ENCODE assay signal across 8 cellular contexts in genomic region chr1:923131-923990, GRCh38. TPM values are rescaled to one million over a fixed set of nuclear protein-coding genes. Genes with fewer than 3 reads are reported as not detected.
DNase-seq lines count a peak whose midpoint lies in the region; ATAC-seq lines count a peak whose summit lies in the region.

A gene with protein sequence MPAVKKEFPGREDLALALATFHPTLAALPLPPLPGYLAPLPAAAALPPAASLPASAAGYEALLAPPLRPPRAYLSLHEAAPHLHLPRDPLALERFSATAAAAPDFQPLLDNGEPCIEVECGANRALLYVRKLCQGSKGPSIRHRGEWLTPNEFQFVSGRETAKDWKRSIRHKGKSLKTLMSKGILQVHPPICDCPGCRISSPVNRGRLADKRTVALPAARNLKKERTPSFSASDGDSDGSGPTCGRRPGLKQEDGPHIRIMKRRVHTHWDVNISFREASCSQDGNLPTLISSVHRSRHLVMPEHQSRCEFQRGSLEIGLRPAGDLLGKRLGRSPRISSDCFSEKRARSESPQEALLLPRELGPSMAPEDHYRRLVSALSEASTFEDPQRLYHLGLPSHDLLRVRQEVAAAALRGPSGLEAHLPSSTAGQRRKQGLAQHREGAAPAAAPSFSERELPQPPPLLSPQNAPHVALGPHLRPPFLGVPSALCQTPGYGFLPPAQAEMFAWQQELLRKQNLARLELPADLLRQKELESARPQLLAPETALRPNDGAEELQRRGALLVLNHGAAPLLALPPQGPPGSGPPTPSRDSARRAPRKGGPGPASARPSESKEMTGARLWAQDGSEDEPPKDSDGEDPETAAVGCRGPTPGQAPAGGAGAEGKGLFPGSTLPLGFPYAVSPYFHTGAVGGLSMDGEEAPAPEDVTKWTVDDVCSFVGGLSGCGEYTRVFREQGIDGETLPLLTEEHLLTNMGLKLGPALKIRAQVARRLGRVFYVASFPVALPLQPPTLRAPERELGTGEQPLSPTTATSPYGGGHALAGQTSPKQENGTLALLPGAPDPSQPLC (plus strand): TSS chr1:923923. CDS start chr1:924432, 509 bp downstream.

- peaks cover 24% of the 10 kb centered on the region; the same call in 1 of the 2 replicates for H4K20me1 ChIP-seq in Karpas-422 (ENCODE audit: insufficient read depth, low read depth, low read length)

- CTCF ChIA-PET in CD4-positive, alpha-beta memory T cell (lab: Charles Lee; ENCODE audit: partially characterized antibody): no interaction called here
- CTCF ChIA-PET in T-cell (lab: Charles Lee): no interaction called here

- no peak within 1 kb of the TSS for H3K27ac ChIP-seq in CD4-positive, alpha-beta memory T cell (ENCODE audit: low read depth, low read length)
- no peak within 1 kb of the TSS for H3K27ac ChIP-seq in Karpas-422 (ENCODE audit: low read length)

- POLR2A ChIA-PET in CD4-positive, alpha-beta memory T cell (lab: Charles Lee; ENCODE audit: partially characterized antibody): no interaction called here
- POLR2A ChIA-PET in T-cell (lab: Charles Lee): no interaction called here

- H3K9me3 ChIP-seq in CD4-positive, alpha-beta memory T cell (ENCODE audit: control insufficient read depth in 1 of 2, low read length in 2 of 2): no peaks in the 10 kb centered on the region
- H3K9me3 ChIP-seq in Karpas-422 (ENCODE audit: low read length): no peaks in the 10 kb centered on the region

- peak within 1 kb of the TSS in 5 of 7 donors; percentile 19 to 77 (median 75) for H3K27ac Mint-ChIP-seq in CD4-positive, alpha-beta memory T cell
- no peak within 1 kb of the TSS for H3K27ac Mint-ChIP-seq in T-cell

- peak within 1 kb of the TSS; percentile 83 to 94 (median 86) for H3K4me3 Mint-ChIP-seq in CD4-positive, alpha-beta memory T cell
- H3K4me3 Mint-ChIP-seq in T-cell: peak within 1 kb of the TSS; percentile 77 to 84 (median 81)

- DNase-seq in CD4-positive, alpha-beta memory T cell: peak in 4 of 5 donors; percentile 63 to 72 (median 69)
- peak; percentile 87 for DNase-seq in Karpas-422
- DNase-seq in T-cell: peak in 33 of 34 experiments; percentile 27 to 75 (median 54)
- DNase-seq in astrocyte of the hippocampus (ENCODE audit: low read depth, low spot score): peak; percentile 96
- DNase-seq in hippocampal formation (lab: John Stamatoyannopoulos, UW): peak; percentile 37 to 78
- no peak for DNase-seq in renal cortical epithelial cell (ENCODE audit: low read depth)
- no peak for DNase-seq in cerebellar cortex (ENCODE audit: low spot score)

- H3K79me2 ChIP-seq in Karpas-422 (ENCODE audit: low read length): no peaks in the 10 kb centered on the region

- H3K4me1 ChIP-seq in CD4-positive, alpha-beta memory T cell (ENCODE audit: insufficient read depth, low read length): peaks cover 32% of the 10 kb centered on the region
- peaks cover 15% of the 10 kb centered on the region for H3K4me1 ChIP-seq in Karpas-422 (ENCODE audit: low read length)

- H3K4me3 ChIP-seq in CD4-positive, alpha-beta memory T cell (ENCODE audit: low read length in 2 of 2): peak within 1 kb of the TSS in 1 of 2 donors; percentile 49
- peak within 1 kb of the TSS; percentile 32; the same call in 1 of the 2 replicates for H3K4me3 ChIP-seq in Karpas-422 (ENCODE audit: low read length)

- ATAC-seq in T-cell (replicated peaks in 1 of 4) (peak; percentile 46 to 63 (median 60)), HG03039 (IDR thresholded peaks at IDR 0.05; ENCODE audit: unreplicated experiment) (no peak)

- H3K36me3 Mint-ChIP-seq in CD4-positive, alpha-beta memory T cell: peaks cover 0 to 1% of the 10 kb centered on the region in 2 donors
- H3K36me3 Mint-ChIP-seq in T-cell: no peaks in the 10 kb centered on the region

- peaks cover 38% of the 10 kb centered on the region for H3K27me3 ChIP-seq in CD4-positive, alpha-beta memory T cell (ENCODE audit: insufficient read depth, low read length)
- H3K27me3 ChIP-seq in Karpas-422 (ENCODE audit: low read length): no peaks in the 10 kb centered on the region

- peaks cover 11 to 29% (median 19%) of the 10 kb centered on the region in 4 donors for H3K4me1 Mint-ChIP-seq in CD4-positive, alpha-beta memory T cell
- H3K4me1 Mint-ChIP-seq in T-cell: peaks cover 15 to 30% (median 19%) of the 10 kb centered on the region in 3 donors

- peaks cover 0 to 3% (median 0%) of the 10 kb centered on the region in 8 donors for H3K9me3 Mint-ChIP-seq in CD4-positive, alpha-beta memory T cell
- H3K9me3 Mint-ChIP-seq in T-cell: no peaks in the 10 kb centered on the region

- peak within 1 kb of the TSS; percentile 35 for H3K4me2 ChIP-seq in Karpas-422 (ENCODE audit: low read depth, low read length, poor library complexity, severe bottlenecking)

- intact Hi-C loops in CD4-positive, alpha-beta memory T cell (cut with micrococcal nuclease): loop anchor here (5.0 kb wide), 1 partner anchor 34 kb away; the partner anchor contains the start of gene NOC2L

- H3K9me2 ChIP-seq in Karpas-422 (replicated peaks; ENCODE audit: insufficient read depth, low read length): no peaks in the 10 kb centered on the region

- H2AFZ ChIP-seq in Karpas-422 (ENCODE audit: low read length): no peak within 1 kb of the TSS

- H3K27me3 Mint-ChIP-seq in CD4-positive, alpha-beta memory T cell: peaks cover 26 to 39% of the 10 kb centered on the region in 2 donors
- peaks cover 26 to 67% of the 10 kb centered on the region in 2 donors for H3K27me3 Mint-ChIP-seq in T-cell

- H3K36me3 ChIP-seq in CD4-positive, alpha-beta memory T cell (ENCODE audit: insufficient read depth, low read length): no peaks in the 10 kb centered on the region
- H3K36me3 ChIP-seq in Karpas-422 (ENCODE audit: insufficient read depth, low read length): no peaks in the 10 kb centered on the region

- H3K9ac ChIP-seq in Karpas-422 (ENCODE audit: low read length): no peak within 1 kb of the TSS

RNA-seq across cellular contexts. Expression of the gene that starts here (rescaled TPM):
- total RNA-seq in CD4-positive, alpha-beta memory T cell: not detected
- under 1 TPM in 1 of 2 donors, not detected in 1; 0.10 TPM for polyA plus RNA-seq in CD4-positive, alpha-beta memory T cell
- total RNA-seq in Karpas-422 (2014; rRNA removed; shearing (Covaris generic); ENCODE audit: low replicate concordance): not detected in 2 replicates
- total RNA-seq in T-cell (under 1 TPM in 3 of 5 donors, not detected in 2; 0.32 to 0.70 (median 0.53) TPM), renal cortical epithelial cell (0.87 and 20.1 TPM in 2 replicates)

Comparison
In these comparisons a context has a peak if more than half of its experiments do, and no peak if none do; other contexts are left out.
1. Peak in DNase-seq in CD4-positive, alpha-beta memory T cell; RNA of the gene not detected or under 1 TPM.
2. Peak in DNase-seq, H3K4me3 ChIP-seq and H3K4me2 ChIP-seq in Karpas-422; RNA of the gene not detected or under 1 TPM.
3. Peak in DNase-seq and ATAC-seq in T-cell; RNA of the gene not detected or under 1 TPM.
4. DNase-seq: peak in astrocyte of the hippocampus (single experiment) and hippocampal formation (2 of 2); none in renal cortical epithelial cell (single experiment) and cerebellar cortex (single experiment).
5. H3K27ac Mint-ChIP-seq: peak in CD4-positive, alpha-beta memory T cell (5 of 7); none in T-cell (0 of 2).